In the genomic region with DNA sequence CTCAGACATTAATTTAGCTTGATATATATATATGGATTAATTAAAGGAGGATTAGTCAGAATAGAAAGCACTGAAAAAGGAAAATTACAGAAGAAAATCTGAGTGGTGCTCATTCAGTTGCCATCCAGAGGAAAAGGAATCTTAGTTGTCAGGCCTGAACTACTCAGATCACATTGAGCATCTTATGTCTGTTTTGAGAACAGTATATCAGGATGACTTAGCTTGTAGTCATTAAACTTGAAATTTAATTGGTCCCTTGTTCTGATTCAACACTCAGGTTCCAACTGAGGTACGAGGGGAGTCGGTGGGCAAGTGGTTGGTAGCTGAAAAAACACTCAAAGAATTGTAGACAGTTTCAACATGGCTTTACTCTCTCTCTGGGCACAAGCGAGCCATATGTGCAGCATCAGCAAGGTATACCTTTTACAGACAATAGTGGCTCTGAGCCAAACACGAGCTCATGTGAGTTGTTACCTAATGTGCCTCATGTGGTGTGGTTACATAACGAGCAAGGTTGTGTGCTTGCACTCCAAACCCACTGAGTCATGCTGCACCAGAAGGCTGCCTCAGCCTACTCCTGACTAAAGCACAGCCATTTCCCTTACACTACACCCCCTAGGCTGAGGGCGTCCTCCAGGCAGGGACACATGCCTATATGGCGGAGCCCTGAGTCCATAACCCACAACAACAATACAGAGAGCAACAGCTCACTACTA, we compare ENCODE assay signal across 1 cellular context.
A peak's percentile ranks its signal among the peaks of the same experiment; 100 is the strongest.
TF ChIP-seq lines count a peak whose summit lies in the region.

No MANE protein-coding gene starts in this region.

TF ChIP-seq in HepG2, 621 proteins besides CTCF, POLR2A, EP300 and RAD21 (continued from another document):
- TF ChIP-seq FOXK1 (CRISPR knock-in tag; IDR thresholded peaks at IDR 0.05; ENCODE audit: borderline replicate concordance, low read depth) (no peak), POLR2AphosphoS2 (IDR thresholded peaks at IDR 0.05; ENCODE audit: low read depth, low read length) (no peak), ZNF24 (IDR thresholded peaks at IDR 0.05) (no peak), SOX13 (IDR thresholded peaks at IDR 0.05) (no peak), SOX13 (CRISPR knock-in tag; conservative IDR thresholded peaks at IDR 0.05 in 1 of 2, IDR thresholded peaks at IDR 0.05 in 1 of 2) (peak in 1 of 2 experiments; percentile 11; a peak in 1 of 4 replicates)
